In genomic region chr5:138946831-138947560, GRCh38 we compare ENCODE assay signal across 1 cellular context.
TF ChIP-seq lines count a peak whose summit lies in the region.

No MANE protein-coding gene starts in this region.

TF ChIP-seq in H1, 55 proteins besides CTCF, POLR2A, EP300 and RAD21:
- TF ChIP-seq RBBP5 (IDR thresholded peaks at IDR 0.05; ENCODE audit: borderline replicate concordance, low read depth, low read length), result no peak
- no peak for TF ChIP-seq RXRA (IDR thresholded peaks at IDR 0.05; ENCODE audit: insufficient read depth, low read depth, low read length)
- TF ChIP-seq ZNF274 (IDR thresholded peaks at IDR 0.05; ENCODE audit: borderline replicate concordance, extremely low read depth, low read length), result no peak
- no peak for TF ChIP-seq E2F6 (IDR thresholded peaks at IDR 0.05)
- no peak for TF ChIP-seq CHD7 (IDR thresholded peaks at IDR 0.05; ENCODE audit: insufficient replicate concordance, low read length)
- no peak for TF ChIP-seq EGR1 (IDR thresholded peaks at IDR 0.05; ENCODE audit: borderline replicate concordance, low read depth, low read length)
- TF ChIP-seq EZH2 (IDR thresholded peaks at IDR 0.05; ENCODE audit: low read depth, low read length, severe bottlenecking), result no peak
- no peak for TF ChIP-seq SP2 (IDR thresholded peaks at IDR 0.05; ENCODE audit: low read length)
- TF ChIP-seq SP4 (IDR thresholded peaks at IDR 0.05; ENCODE audit: low read length), result no peak
- TF ChIP-seq NANOG (IDR thresholded peaks at IDR 0.05; ENCODE audit: insufficient read depth, low read depth, low read length, poor library complexity, severe bottlenecking), result no peak
- TF ChIP-seq SRF (IDR thresholded peaks at IDR 0.05; ENCODE audit: low read depth, low read length), result no peak
- TF ChIP-seq HDAC6 (IDR thresholded peaks at IDR 0.05; ENCODE audit: low read depth, low read length), result no peak
